In genomic region chr11:64292458-64293254, GRCh38 we compare ENCODE assay signal across 12 cellular contexts. TPM values are rescaled to one million over a fixed set of nuclear protein-coding genes. Genes with fewer than 3 reads are reported as not detected.
DNase-seq lines count a peak whose midpoint lies in the region; ATAC-seq, FAIRE-seq and TF ChIP-seq lines count a peak whose summit lies in the region.
"Had no signal": no experiment of that assay in that cellular context is flagged by ENCODE, and none has a peak within 500 bp of the region (broad histone marks: within the 10 kb centered on the region; RNA-seq: fewer than 3 reads in every experiment).

No MANE protein-coding gene starts in this region.

- H3K4me2 ChIP-seq in K562 (ENCODE audit: insufficient read depth, low read length) (no peak overlapping the region), OCI-LY7 (ENCODE audit: low read length) (no peak overlapping the region)

- no peaks in the 10 kb centered on the region for H3K9me3 ChIP-seq in K562 (replicated peaks; ENCODE audit: control insufficient read depth, insufficient read depth, low read depth, low read length)
- H3K9me3 ChIP-seq in thymus (ENCODE audit: control insufficient read depth), result no peaks in the 10 kb centered on the region
- no peaks in the 10 kb centered on the region for H3K9me3 ChIP-seq in OCI-LY7 (ENCODE audit: low read length)

- H3K27ac Mint-ChIP-seq in activated naive CD8-positive, alpha-beta T cell, result no peak overlapping the region
- no peak overlapping the region for H3K27ac Mint-ChIP-seq in activated naive CD8-positive, alpha-beta T cell treated with anti-CD3 and anti-CD28 coated beads, Interleukin-2, amount 50 U/mL, for 24 hours
- H3K27ac Mint-ChIP-seq in memory B cell, result no peak overlapping the region

- peaks cover 9% of the 10 kb centered on the region for H3K4me1 Mint-ChIP-seq in activated naive CD8-positive, alpha-beta T cell (ENCODE audit: low read depth)
- H3K4me1 Mint-ChIP-seq in activated naive CD8-positive, alpha-beta T cell treated with anti-CD3 and anti-CD28 coated beads, Interleukin-2, amount 50 U/mL, for 24 hours, result peaks cover 5% of the 10 kb centered on the region
- peaks cover 12% of the 10 kb centered on the region for H3K4me1 Mint-ChIP-seq in memory B cell

- TF ChIP-seq CTCF in K562 (IDR thresholded peaks at IDR 0.05 in 2 of 3, conservative IDR thresholded peaks at IDR 0.05 in 1 of 3; ENCODE audit: insufficient read depth in 2 of 3, low read depth in 1 of 3, low read length in 3 of 3) (no peak), OCI-LY7 (conservative IDR thresholded peaks at IDR 0.05; ENCODE audit: low read length) (no peak)

- no peak for TF ChIP-seq EP300 in K562 (IDR thresholded peaks at IDR 0.05; ENCODE audit: low read length)

- ATAC-seq in activated naive CD8-positive, alpha-beta T cell treated with anti-CD3 and anti-CD28 coated beads, Interleukin-2, amount 50 U/mL, for 24 hours, result no peak
- no peak; the same call in 2 of the 3 replicates for ATAC-seq in K562
- ATAC-seq in memory B cell (ENCODE audit: low read depth), result peak; percentile 26
- ATAC-seq: esophagus mucosa had no signal

- H3K27me3 Mint-ChIP-seq in activated naive CD8-positive, alpha-beta T cell, result peaks cover 27% of the 10 kb centered on the region
- peaks cover 58% of the 10 kb centered on the region for H3K27me3 Mint-ChIP-seq in activated naive CD8-positive, alpha-beta T cell treated with anti-CD3 and anti-CD28 coated beads, Interleukin-2, amount 50 U/mL, for 24 hours
- peaks cover 31% of the 10 kb centered on the region for H3K27me3 Mint-ChIP-seq in memory B cell

- H2AFZ ChIP-seq in K562 (ENCODE audit: low read depth, low read length) (no peak overlapping the region), OCI-LY7 (ENCODE audit: low read length) (no peak overlapping the region)

- POLR2A ChIA-PET in K562 (lab: Yijun Ruan, JAX) (interaction anchor here (0.6 kb wide), 1 partner anchor 143 kb away, joined by 4 read pairs; no protein-coding TSS in a partner anchor), OCI-LY7 (lab: Charles Lee) (no interaction called here)

- WGBS in K562 (ENCODE audit: insufficient coverage, low coverage, missing lambda C conversion rate), result 18% methylated on average over 23 of the region's 42 CpGs
- 39% methylated on average over 42 of the region's 42 CpGs for WGBS in thymus

- H3K4me3 ChIP-seq in K562, result no peak overlapping the region
- H3K4me3 ChIP-seq in thymus (ENCODE audit: low read length), result peak overlapping the region; percentile 29
- H3K4me3 ChIP-seq in OCI-LY7 (ENCODE audit: low read depth, low read length, poor library complexity, severe bottlenecking), result no peak overlapping the region

- H3K4me3 Mint-ChIP-seq in activated naive CD8-positive, alpha-beta T cell, result peak overlapping the region; percentile 40
- no peak overlapping the region for H3K4me3 Mint-ChIP-seq in activated naive CD8-positive, alpha-beta T cell treated with anti-CD3 and anti-CD28 coated beads, Interleukin-2, amount 50 U/mL, for 24 hours
- peak overlapping the region; percentile 79 for H3K4me3 Mint-ChIP-seq in memory B cell

- intact Hi-C loops in K562 (cut with micrococcal nuclease), result no loop called here
- intact Hi-C loops in OCI-LY7 (cut with micrococcal nuclease; ENCODE audit: unreplicated experiment), result no loop called here

- H3K27me3 ChIP-seq in K562 (ENCODE audit: control insufficient read depth in 2 of 2, insufficient read depth in 2 of 2, low read length in 2 of 2) (peaks cover 40 to 57% of the 10 kb centered on the region in 2 experiments; a peak in 4 of 5 replicates), thymus (ENCODE audit: control insufficient read depth, insufficient read depth) (peaks cover 72% of the 10 kb centered on the region)

- H3K27ac ChIP-seq in K562 (ENCODE audit: extremely low read depth, low read depth, low read length), result no peak overlapping the region
- H3K27ac ChIP-seq in thymus (ENCODE audit: low read depth), result no peak overlapping the region
- H3K27ac ChIP-seq in OCI-LY7 (ENCODE audit: low read depth, low read length, poor library complexity, severe bottlenecking), result no peak overlapping the region

- no peaks in the 10 kb centered on the region for H3K9me1 ChIP-seq in K562 (ENCODE audit: control insufficient read depth, insufficient read depth, low read length)

- no peak for TF ChIP-seq POLR2A in K562 (conservative IDR thresholded peaks at IDR 0.05)

- CTCF ChIA-PET in K562 (lab: Yijun Ruan, JAX; ENCODE audit: low intra/inter-chr PET ratio) (no interaction called here), OCI-LY7 (lab: Charles Lee; ENCODE audit: unreplicated experiment) (no interaction called here)

- H3K4me1 ChIP-seq in K562 (replicated peaks in 1 of 2; ENCODE audit: control insufficient read depth in 2 of 2, insufficient read depth in 2 of 2, low read length in 2 of 2) (peaks cover 0 to 42% of the 10 kb centered on the region in 2 experiments; a peak in 2 of 5 replicates), thymus (ENCODE audit: control insufficient read depth, insufficient read depth, low read length) (peaks cover 3% of the 10 kb centered on the region), OCI-LY7 (ENCODE audit: insufficient read depth, low read length, poor library complexity, severe bottlenecking) (no peaks in the 10 kb centered on the region)

- DNase-seq in activated naive CD8-positive, alpha-beta T cell treated with anti-CD3 and anti-CD28 coated beads, Interleukin-2, amount 50 U/mL, for 24 hours, result no peak
- no peak for DNase-seq in K562 (ENCODE audit: extremely low read depth in 1 of 4, low spot score in 3 of 4)
- DNase-seq in memory B cell (ENCODE audit: low spot score in 2 of 2), result no peak
- no peak for DNase-seq in OCI-LY7 (ENCODE audit: low spot score)
- no peak for DNase-seq in SKM-1 (lab: John Stamatoyannopoulos, UW; ENCODE audit: unreplicated experiment)
- no peak for DNase-seq in NOMO-1 treated with dmso at 0.1 percent for 144 hours (lab: John Stamatoyannopoulos, UW; ENCODE audit: unreplicated experiment)
- DNase-seq: COR-L47, Karpas-422 had no signal

- H3K79me2 ChIP-seq in K562 (ENCODE audit: control insufficient read depth, insufficient read depth, low read length) (no peaks in the 10 kb centered on the region), OCI-LY7 (ENCODE audit: insufficient read depth, low read depth, low read length) (no peaks in the 10 kb centered on the region)

- no peaks in the 10 kb centered on the region for H3K9me2 ChIP-seq in OCI-LY7 (ENCODE audit: insufficient read depth, low read length)

- no peaks in the 10 kb centered on the region; the same call in 1 of the 2 replicates for H4K20me1 ChIP-seq in K562 (replicated peaks; ENCODE audit: control insufficient read depth, insufficient read depth, low read length)
- no peaks in the 10 kb centered on the region for H4K20me1 ChIP-seq in OCI-LY7 (ENCODE audit: insufficient read depth, low read length)

- H3K36me3 ChIP-seq in K562 (ENCODE audit: control insufficient read depth, insufficient read depth, low read length), result no peaks in the 10 kb centered on the region
- H3K36me3 ChIP-seq in thymus (ENCODE audit: control insufficient read depth, insufficient read depth), result peaks cover 3% of the 10 kb centered on the region
- no peaks in the 10 kb centered on the region for H3K36me3 ChIP-seq in OCI-LY7 (ENCODE audit: insufficient read depth, low read length)

- in situ Hi-C loops in K562 (cut with MboI), result no loop called here

- BruUV-seq in K562 (replicated peaks; lab: Mats Ljungman, UMichigan) (no TSS peak), OCI-LY7 (replicated peaks; lab: Mats Ljungman, UMichigan) (no TSS peak)

- H3K9me3 Mint-ChIP-seq in activated naive CD8-positive, alpha-beta T cell (ENCODE audit: low read depth), result no peaks in the 10 kb centered on the region
- H3K9me3 Mint-ChIP-seq in activated naive CD8-positive, alpha-beta T cell treated with anti-CD3 and anti-CD28 coated beads, Interleukin-2, amount 50 U/mL, for 24 hours, result no peaks in the 10 kb centered on the region
- H3K9me3 Mint-ChIP-seq in memory B cell, result no peaks in the 10 kb centered on the region

- FAIRE-seq in K562 (lab: Jason Lieb, UNC), result no peak

- peak overlapping the region in 1 of 2 experiments; percentile 26; a peak in 2 of 4 replicates for H3K9ac ChIP-seq in K562 (ENCODE audit: insufficient read depth in 1 of 2, low read depth in 2 of 2, low read length in 2 of 2)

- no peaks in the 10 kb centered on the region for H3K36me3 Mint-ChIP-seq in activated naive CD8-positive, alpha-beta T cell
- H3K36me3 Mint-ChIP-seq in activated naive CD8-positive, alpha-beta T cell treated with anti-CD3 and anti-CD28 coated beads, Interleukin-2, amount 50 U/mL, for 24 hours (ENCODE audit: low read depth), result no peaks in the 10 kb centered on the region
- no peaks in the 10 kb centered on the region for H3K36me3 Mint-ChIP-seq in memory B cell

- TF ChIP-seq RAD21 in K562 (CRISPR knock-in tag; conservative IDR thresholded peaks at IDR 0.05 in 1 of 2, IDR thresholded peaks at IDR 0.05 in 1 of 2), result no peak

RNA-seq across cellular contexts. Expression of gene KCNK4, which starts 1.6 kb away (rescaled TPM):
- 0.37 and 0.74 TPM in 2 replicates for total RNA-seq in K562 (2011; cell fraction: chromatin; rRNA removed; ENCODE audit: low replicate concordance)
- 0.17 and 0.26 TPM in 2 replicates for total RNA-seq in K562 (2011; cell fraction: nucleolus; rRNA removed)
- 0.44 TPM in 1 of 2 replicates, not detected in the other for total RNA-seq in K562 (2011; cell fraction: nucleoplasm; rRNA removed)
- total RNA-seq in K562 (2014; rRNA removed) (not detected in 2 replicates), K562 (2014; rRNA removed; fragmentation: Illumina TruSeq; extraction: Trizol) (not detected in 2 replicates), K562 (2015; rRNA removed; fragmentation: Illumina TruSeq; extraction: Trizol) (not detected in 2 replicates), K562 (2021) (not detected in 2 replicates), OCI-LY7 (2022) (0.80 and 0.92 TPM in 2 replicates)
- polyA plus RNA-seq in K562 (2011; rRNA removed) (not detected in 2 replicates), K562 (2014; fragmentation: Illumina TruSeq; extraction: Trizol) (not detected in 2 replicates), K562 (2014; fragmentation: Nextera tagmentation; extraction: Ambion mirVana) (not detected), K562 (2014; rRNA removed) (not detected in 2 replicates), thymus (not detected)
- not detected in 2 replicates for polyA plus RNA-seq in K562 (2011; cell fraction: cytosol; rRNA removed)
- 0.13 and 0.14 TPM in 2 replicates for polyA plus RNA-seq in K562 (2011; cell fraction: nucleus; rRNA removed)
- polyA plus RNA-seq in K562 (2012), result 0.05 TPM in 1 of 2 replicates, not detected in the other
- not detected in 2 replicates for polyA minus RNA-seq in K562 (2011; rRNA and poly(A)+ RNA removed)
- not detected in 2 replicates for polyA minus RNA-seq in K562 (2011; cell fraction: cytosol; rRNA and poly(A)+ RNA removed)
- polyA minus RNA-seq in K562 (2011; cell fraction: nucleus; rRNA and poly(A)+ RNA removed), result not detected in 2 replicates
- 0.95 TPM in 1 of 2 replicates, not detected in the other for total RNA-seq in OCI-LY7 (2014; rRNA removed; shearing (Covaris generic))
- total RNA-seq: esophagus mucosa, RPMI7951 had no signal

RNA-seq across cellular contexts. Expression of gene GPR137, which starts 7.0 kb away (rescaled TPM):
- total RNA-seq in K562 (2011; cell fraction: chromatin; rRNA removed; ENCODE audit: low replicate concordance), result 17.4 and 66.7 TPM in 2 replicates
- total RNA-seq in K562 (2011; cell fraction: nucleolus; rRNA removed), result 37.2 and 39.7 TPM in 2 replicates
- 27.5 and 29.7 TPM in 2 replicates for total RNA-seq in K562 (2011; cell fraction: nucleoplasm; rRNA removed)
- total RNA-seq in K562 (2014; rRNA removed), result 10.7 and 14.8 TPM in 2 replicates
- total RNA-seq in K562 (2014; rRNA removed; fragmentation: Illumina TruSeq; extraction: Trizol), result 2.9 and 4.1 TPM in 2 replicates
- total RNA-seq in K562 (2015; rRNA removed; fragmentation: Illumina TruSeq; extraction: Trizol), result 10.9 and 11.9 TPM in 2 replicates
- total RNA-seq in K562 (2021), result 26.7 and 30.1 TPM in 2 replicates
- polyA plus RNA-seq in K562 (2011; rRNA removed), result 6.0 and 11.3 TPM in 2 replicates
- 11.8 and 23.6 TPM in 2 replicates for polyA plus RNA-seq in K562 (2011; cell fraction: cytosol; rRNA removed)
- 58.9 and 94.9 TPM in 2 replicates for polyA plus RNA-seq in K562 (2011; cell fraction: nucleus; rRNA removed)
- 25.3 and 28.5 TPM in 2 replicates for polyA plus RNA-seq in K562 (2012)
- polyA plus RNA-seq in K562 (2014; fragmentation: Illumina TruSeq; extraction: Trizol), result 13.2 and 16.9 TPM in 2 replicates
- polyA plus RNA-seq in K562 (2014; fragmentation: Nextera tagmentation; extraction: Ambion mirVana), result under 1 TPM; 0.32 to 0.52 TPM
- polyA plus RNA-seq in K562 (2014; rRNA removed), result 18.2 and 18.9 TPM in 2 replicates
- 2.8 and 3.4 TPM in 2 replicates for polyA minus RNA-seq in K562 (2011; rRNA and poly(A)+ RNA removed)
- polyA minus RNA-seq in K562 (2011; cell fraction: cytosol; rRNA and poly(A)+ RNA removed), result 10.0 and 10.6 TPM in 2 replicates
- 12.3 and 14.0 TPM in 2 replicates for polyA minus RNA-seq in K562 (2011; cell fraction: nucleus; rRNA and poly(A)+ RNA removed)
- 18.5 TPM for polyA plus RNA-seq in thymus
- total RNA-seq in OCI-LY7 (2014; rRNA removed; shearing (Covaris generic)), result 18.3 and 19.5 TPM in 2 replicates
- total RNA-seq in OCI-LY7 (2022), result 49.6 and 52.3 TPM in 2 replicates

RNA-seq across cellular contexts. Expression of gene CATSPERZ, which starts 7.5 kb away (rescaled TPM):
- total RNA-seq in K562 (2011; cell fraction: chromatin; rRNA removed; ENCODE audit: low replicate concordance), result 3.6 TPM in 1 of 2 replicates, not detected in the other
- total RNA-seq in K562 (2011; cell fraction: nucleolus; rRNA removed), result 1.5 and 2.8 TPM in 2 replicates
- total RNA-seq in K562 (2011; cell fraction: nucleoplasm; rRNA removed), result 0.59 and 0.99 TPM in 2 replicates
- 8.5 TPM in 2 replicates for total RNA-seq in K562 (2014; rRNA removed)
- 1.2 and 1.6 TPM in 2 replicates for total RNA-seq in K562 (2014; rRNA removed; fragmentation: Illumina TruSeq; extraction: Trizol)
- total RNA-seq in K562 (2015; rRNA removed; fragmentation: Illumina TruSeq; extraction: Trizol), result 3.8 and 4.1 TPM in 2 replicates
- 5.1 and 5.4 TPM in 2 replicates for total RNA-seq in K562 (2021)
- polyA plus RNA-seq in K562 (2011; rRNA removed), result 0.86 and 1.2 TPM in 2 replicates
- 2.9 and 3.2 TPM in 2 replicates for polyA plus RNA-seq in K562 (2011; cell fraction: cytosol; rRNA removed)
- 1.5 and 2.0 TPM in 2 replicates for polyA plus RNA-seq in K562 (2011; cell fraction: nucleus; rRNA removed)
- 4.4 and 4.7 TPM in 2 replicates for polyA plus RNA-seq in K562 (2012)
- 3.5 and 4.3 TPM in 2 replicates for polyA plus RNA-seq in K562 (2014; fragmentation: Illumina TruSeq; extraction: Trizol)
- 1 to 10 TPM; 1.3 to 2.2 TPM for polyA plus RNA-seq in K562 (2014; fragmentation: Nextera tagmentation; extraction: Ambion mirVana)
- 5.3 and 8.3 TPM in 2 replicates for polyA plus RNA-seq in K562 (2014; rRNA removed)
- polyA minus RNA-seq in K562 (2011; rRNA and poly(A)+ RNA removed), result 0.32 TPM in 1 of 2 replicates, not detected in the other
- not detected in 2 replicates for polyA minus RNA-seq in K562 (2011; cell fraction: cytosol; rRNA and poly(A)+ RNA removed)
- not detected in 2 replicates for polyA minus RNA-seq in K562 (2011; cell fraction: nucleus; rRNA and poly(A)+ RNA removed)
- polyA plus RNA-seq in thymus, result 0.78 TPM
- 0.38 and 3.2 TPM in 2 replicates for total RNA-seq in OCI-LY7 (2014; rRNA removed; shearing (Covaris generic))
- 1.4 TPM in 1 of 2 replicates, not detected in the other for total RNA-seq in OCI-LY7 (2022)

RNA-seq across cellular contexts. Expression of gene BAD, which starts 8.2 kb away (rescaled TPM):
- 2.4 and 7.5 TPM in 2 replicates for total RNA-seq in K562 (2011; cell fraction: chromatin; rRNA removed; ENCODE audit: low replicate concordance)
- total RNA-seq in K562 (2011; cell fraction: nucleolus; rRNA removed), result 7.5 and 12.9 TPM in 2 replicates
- 4.4 and 4.8 TPM in 2 replicates for total RNA-seq in K562 (2011; cell fraction: nucleoplasm; rRNA removed)
- total RNA-seq in K562 (2014; rRNA removed) (45.6 and 58.5 TPM in 2 replicates), K562 (2014; rRNA removed; fragmentation: Illumina TruSeq; extraction: Trizol) (2.9 and 4.1 TPM in 2 replicates), K562 (2015; rRNA removed; fragmentation: Illumina TruSeq; extraction: Trizol) (18.8 and 23.8 TPM in 2 replicates), K562 (2021) (25.2 and 27.1 TPM in 2 replicates), OCI-LY7 (2022) (19.3 and 21.2 TPM in 2 replicates)
- polyA plus RNA-seq in K562 (2011; rRNA removed) (11.8 and 21.1 TPM in 2 replicates), K562 (2014; fragmentation: Illumina TruSeq; extraction: Trizol) (4.7 and 12.8 TPM in 2 replicates), K562 (2014; fragmentation: Nextera tagmentation; extraction: Ambion mirVana) (1 to 10 TPM in 1 of 2 experiments, under 1 TPM in 1; 0.61 to 4.0 TPM), K562 (2014; rRNA removed) (34.3 and 43.0 TPM in 2 replicates), thymus (64.1 TPM)
- 21.0 and 30.7 TPM in 2 replicates for polyA plus RNA-seq in K562 (2011; cell fraction: cytosol; rRNA removed)
- polyA plus RNA-seq in K562 (2011; cell fraction: nucleus; rRNA removed), result 8.6 and 11.1 TPM in 2 replicates
- 23.1 and 33.4 TPM in 2 replicates for polyA plus RNA-seq in K562 (2012)
- polyA minus RNA-seq in K562 (2011; rRNA and poly(A)+ RNA removed), result 1.2 and 2.6 TPM in 2 replicates
- 6.3 and 7.1 TPM in 2 replicates for polyA minus RNA-seq in K562 (2011; cell fraction: cytosol; rRNA and poly(A)+ RNA removed)
- 4.2 and 7.6 TPM in 2 replicates for polyA minus RNA-seq in K562 (2011; cell fraction: nucleus; rRNA and poly(A)+ RNA removed)
- total RNA-seq in OCI-LY7 (2014; rRNA removed; shearing (Covaris generic)), result 43.3 and 74.2 TPM in 2 replicates

RNA-seq across cellular contexts. Expression of gene ESRRA, which starts 12.7 kb away (rescaled TPM):
- total RNA-seq in K562 (2011; cell fraction: chromatin; rRNA removed; ENCODE audit: low replicate concordance), result 59.5 and 126 TPM in 2 replicates
- total RNA-seq in K562 (2011; cell fraction: nucleolus; rRNA removed), result 77.2 and 79.9 TPM in 2 replicates
- 58.7 and 66.9 TPM in 2 replicates for total RNA-seq in K562 (2011; cell fraction: nucleoplasm; rRNA removed)
- total RNA-seq in K562 (2014; rRNA removed) (89.2 and 89.7 TPM in 2 replicates), K562 (2014; rRNA removed; fragmentation: Illumina TruSeq; extraction: Trizol) (13.8 and 17.3 TPM in 2 replicates), K562 (2015; rRNA removed; fragmentation: Illumina TruSeq; extraction: Trizol) (30.3 and 31.4 TPM in 2 replicates), K562 (2021) (76.5 and 84.1 TPM in 2 replicates), OCI-LY7 (2022) (44.9 and 57.8 TPM in 2 replicates)
- polyA plus RNA-seq in K562 (2011; rRNA removed) (23.7 and 35.6 TPM in 2 replicates), K562 (2014; fragmentation: Illumina TruSeq; extraction: Trizol) (15.3 and 27.6 TPM in 2 replicates), K562 (2014; fragmentation: Nextera tagmentation; extraction: Ambion mirVana) (1 to 10 TPM in 1 of 2 experiments, under 1 TPM in 1; 0.27 to 1.0 TPM), K562 (2014; rRNA removed) (69.0 and 75.5 TPM in 2 replicates), thymus (48.0 TPM)
- polyA plus RNA-seq in K562 (2011; cell fraction: cytosol; rRNA removed), result 35.4 and 60.9 TPM in 2 replicates
- 37.9 and 54.0 TPM in 2 replicates for polyA plus RNA-seq in K562 (2011; cell fraction: nucleus; rRNA removed)
- 31.8 and 58.2 TPM in 2 replicates for polyA plus RNA-seq in K562 (2012)
- polyA minus RNA-seq in K562 (2011; rRNA and poly(A)+ RNA removed), result 12.5 and 13.5 TPM in 2 replicates
- polyA minus RNA-seq in K562 (2011; cell fraction: cytosol; rRNA and poly(A)+ RNA removed), result 20.4 and 30.5 TPM in 2 replicates
- polyA minus RNA-seq in K562 (2011; cell fraction: nucleus; rRNA and poly(A)+ RNA removed), result 20.6 and 21.5 TPM in 2 replicates
- 28.6 and 42.3 TPM in 2 replicates for total RNA-seq in OCI-LY7 (2014; rRNA removed; shearing (Covaris generic))
